ENCODE assay signal across 9 cellular contexts in genomic region chr12:47754881-47755280, GRCh38. TPM values are rescaled to one million over a fixed set of nuclear protein-coding genes. Genes with fewer than 3 reads are reported as not detected.
DNase-seq lines count a peak whose midpoint lies in the region; ATAC-seq and TF ChIP-seq lines count a peak whose summit lies in the region.
"Had no signal": no experiment of that assay in that cellular context is flagged by ENCODE, and none has a peak within 500 bp of the region (broad histone marks: within the 10 kb centered on the region; RNA-seq: fewer than 3 reads in every experiment).

No MANE protein-coding gene starts in this region.

- H3K27ac ChIP-seq in angular gyrus (ENCODE audit: low read depth, low read length): peak overlapping the region; percentile 20
- no peak overlapping the region for H3K27ac ChIP-seq in osteoblast (ENCODE audit: low read depth, low read length)

- no peaks in the 10 kb centered on the region for H3K9me3 ChIP-seq in osteoblast (ENCODE audit: low read depth, low read length)

- peak; percentile 39 for DNase-seq in osteoblast (ENCODE audit: insufficient read length, low spot score, missing footprints)
- DNase-seq in UCSD-AML1 (lab: John Stamatoyannopoulos, UW; ENCODE audit: unreplicated experiment): no peak
- no peak for DNase-seq in GM03348 (ENCODE audit: low spot score)
- DNase-seq in NCI-H1930 (lab: John Stamatoyannopoulos, UW): no peak
- DNase-seq: Karpas-422 had no signal

- H3K79me2 ChIP-seq in osteoblast (ENCODE audit: insufficient read depth, low read length): no peaks in the 10 kb centered on the region

- H3K4me1 ChIP-seq in osteoblast (ENCODE audit: insufficient read depth, low read length): peaks cover 49% of the 10 kb centered on the region

- no peak overlapping the region for H3K4me2 ChIP-seq in osteoblast (ENCODE audit: insufficient read depth, low read length)

- H4K20me1 ChIP-seq in osteoblast (ENCODE audit: insufficient read depth, low read length): no peaks in the 10 kb centered on the region

- ATAC-seq in GM18502 (IDR thresholded peaks at IDR 0.05; ENCODE audit: poor library complexity, unreplicated experiment) (peak; percentile 19), HG02852 (IDR thresholded peaks at IDR 0.05; ENCODE audit: unreplicated experiment) (peak; percentile 4), HG02623 (IDR thresholded peaks at IDR 0.05; ENCODE audit: unreplicated experiment) (no peak)

- no peaks in the 10 kb centered on the region for H3K27me3 ChIP-seq in osteoblast (ENCODE audit: insufficient read depth, low read length)

- H2AFZ ChIP-seq in osteoblast (ENCODE audit: low read length): no peak overlapping the region

- H3K4me3 ChIP-seq in osteoblast (ENCODE audit: insufficient read depth, low read length): no peak overlapping the region

- H3K36me3 ChIP-seq in osteoblast (ENCODE audit: insufficient read depth, low read length): no peaks in the 10 kb centered on the region

- TF ChIP-seq CTCF in osteoblast (IDR thresholded peaks at IDR 0.05; ENCODE audit: extremely low read depth, low read depth, low read length): no peak

RNA-seq across cellular contexts. Expression of gene RAPGEF3, which starts 3.8 kb away (rescaled TPM):
- 3.5 and 4.3 TPM in 2 replicates for total RNA-seq in osteoblast

RNA-seq across cellular contexts. Expression of gene SLC48A1, which starts 18.2 kb away (rescaled TPM):
- 18.0 and 19.2 TPM in 2 replicates for total RNA-seq in osteoblast

RNA-seq across cellular contexts. Expression of gene ENDOU, which starts 29.6 kb away (rescaled TPM):
- total RNA-seq in osteoblast: not detected in 2 replicates

RNA-seq across cellular contexts. Expression of gene RPAP3, which starts 49.1 kb away (rescaled TPM):
- total RNA-seq in osteoblast: 15.6 and 17.1 TPM in 2 replicates
